1 cellular context compared by ENCODE assay signal in genomic region chr7:30445770-30446169, GRCh38.
TF ChIP-seq lines count a peak whose summit lies in the region.

No MANE protein-coding gene starts in this region.

TF ChIP-seq in IMR-90, 13 proteins besides CTCF, POLR2A, EP300 and RAD21 (continued from another document):
- TF ChIP-seq USF2 (IDR thresholded peaks at IDR 0.05; ENCODE audit: low read depth, low read length): no peak
- TF ChIP-seq RCOR1 (IDR thresholded peaks at IDR 0.05; ENCODE audit: insufficient replicate concordance, low read length): no peak
